Comparison of ENCODE assay signal across 11 cellular contexts in the genomic region with DNA sequence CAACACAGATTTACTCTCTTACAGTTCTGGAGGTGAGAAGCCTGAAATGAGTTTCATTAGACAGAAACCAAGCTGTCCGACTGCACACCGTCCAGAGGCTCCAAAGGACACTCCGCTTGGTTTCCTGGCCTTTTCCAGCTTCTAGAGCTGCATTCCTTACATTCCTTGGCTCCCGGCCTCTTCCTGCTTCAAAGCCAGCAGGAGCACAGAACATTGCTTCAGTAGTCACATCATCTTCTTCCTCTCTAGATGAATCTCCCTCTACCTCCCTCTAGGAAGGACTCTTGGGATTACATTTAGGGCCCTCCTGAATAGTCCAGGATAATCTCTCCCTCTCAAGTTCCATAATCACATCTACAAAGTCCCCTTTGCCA.
A peak's percentile ranks its signal among the peaks of the same experiment; 100 is the strongest.
DNase-seq lines count a peak whose midpoint lies in the region; ATAC-seq and TF ChIP-seq lines count a peak whose summit lies in the region.
"Had no signal": no experiment of that assay in that cellular context is flagged by ENCODE, and none has a peak within 500 bp of the region (broad histone marks: within the 10 kb centered on the region; RNA-seq: fewer than 3 reads in every experiment).

No MANE protein-coding gene starts in this region.

- H3K4me1 Mint-ChIP-seq in Caco-2 (ENCODE audit: low read depth, unreplicated experiment) = peaks cover 14% of the 10 kb centered on the region
- H3K4me1 Mint-ChIP-seq: activated B cell treated with CpG ODN at 0.5 μM for 24 hours had no signal

- POLR2A ChIA-PET in Caco-2 (lab: Charles Lee) = no interaction called here

- H3K27me3 ChIP-seq in Caco-2 (replicated peaks; ENCODE audit: control insufficient read depth, insufficient read depth, low read length) = no peaks in the 10 kb centered on the region

- H3K27me3 Mint-ChIP-seq in Caco-2 (ENCODE audit: insufficient read depth, unreplicated experiment) = no peaks in the 10 kb centered on the region
- H3K27me3 Mint-ChIP-seq: activated B cell treated with CpG ODN at 0.5 μM for 24 hours had no signal

- no TSS peak for BruUV-seq in Caco-2 (replicated peaks; lab: Mats Ljungman, UMichigan)

- peaks cover 24% of the 10 kb centered on the region for H3K9me3 Mint-ChIP-seq in Caco-2 (ENCODE audit: unreplicated experiment)

- H3K4me1 ChIP-seq in Caco-2 = peaks cover 18% of the 10 kb centered on the region
- H3K4me1 ChIP-seq in mesodermal cell (ENCODE audit: control insufficient read depth, insufficient read depth, low read length, poor library complexity, severe bottlenecking) = peaks cover 23% of the 10 kb centered on the region

- CTCF ChIA-PET in Caco-2 (lab: Charles Lee) = interaction anchor here (0.6 kb wide), 1 partner anchor 66 kb away, joined by 3 read pairs; no protein-coding TSS in a partner anchor

- peak; percentile 9 to 30 for TF ChIP-seq CTCF in Caco-2 (IDR thresholded peaks at IDR 0.05; ENCODE audit: insufficient read depth in 1 of 2, low read depth in 1 of 2, low read length in 1 of 2, severe bottlenecking in 1 of 2, unreplicated experiment in 1 of 2)

- H3K27ac Mint-ChIP-seq in Caco-2 (ENCODE audit: unreplicated experiment) = peak overlapping the region; percentile 78
- H3K27ac Mint-ChIP-seq: activated B cell treated with CpG ODN at 0.5 μM for 24 hours had no signal

- no peak overlapping the region for H3K4me3 ChIP-seq in Caco-2 (ENCODE audit: low read depth, low read length)
- H3K4me3 ChIP-seq in mesodermal cell (ENCODE audit: extremely low read depth, insufficient read depth, low read length, poor library complexity, severe bottlenecking) = no peak overlapping the region

- WGBS in mesodermal cell (ENCODE audit: insufficient coverage in 2 of 2), 2 experiments = 61 to 77% methylated on average over 4 of the region's 4 CpGs

- peak overlapping the region; percentile 84 for H3K27ac ChIP-seq in mesodermal cell (ENCODE audit: low read depth, low read length, severe bottlenecking)

- peaks cover 7% of the 10 kb centered on the region for H3K36me3 Mint-ChIP-seq in Caco-2 (ENCODE audit: insufficient read depth, unreplicated experiment)

- H3K36me3 ChIP-seq in Caco-2 (ENCODE audit: control insufficient read depth, insufficient read depth, low read length) (no peaks in the 10 kb centered on the region), mesodermal cell (ENCODE audit: control insufficient read depth, insufficient read depth, low read length) (no peaks in the 10 kb centered on the region)

- no peaks in the 10 kb centered on the region for H3K9me3 ChIP-seq in Caco-2
- H3K9me3 ChIP-seq in mesodermal cell (ENCODE audit: control insufficient read depth, low read length) = no peaks in the 10 kb centered on the region

- ATAC-seq in HG02763 (IDR thresholded peaks at IDR 0.05; ENCODE audit: unreplicated experiment) = no peak

- no peak overlapping the region for H3K4me3 Mint-ChIP-seq in Caco-2 (ENCODE audit: unreplicated experiment)
- H3K4me3 Mint-ChIP-seq: activated B cell treated with CpG ODN at 0.5 μM for 24 hours had no signal

- intact Hi-C loops in Caco-2 (cut with micrococcal nuclease; ENCODE audit: unreplicated experiment) = no loop called here

- DNase-seq in Caco-2 (peak; percentile 65 to 85), NCI-H460 (ENCODE audit: extremely low read depth, low read depth) (peak; percentile 85), epidermal melanocyte (ENCODE audit: insufficient read length, low spot score) (peak; percentile 77), DMS53 treated with DMSO at 0.1 percent for 48 hours (lab: John Stamatoyannopoulos, UW; ENCODE audit: unreplicated experiment) (no peak), NCI-H1105 (lab: John Stamatoyannopoulos, UW) (no peak)
- no peak for DNase-seq in activated naive CD4-positive, alpha-beta T cell treated with Interleukin-2 at 50 U/mL for 16 hours
- DNase-seq: activated B cell treated with CpG ODN at 0.5 μM for 24 hours, MV-4-11, retina had no signal

Comparison
In these comparisons a context has a peak if more than half of its experiments do, and no peak if none do; other contexts are left out.
1. DNase-seq: peak in Caco-2 (2 of 2), NCI-H460 (single experiment) and epidermal melanocyte (single experiment); none in DMS53 treated with DMSO at 0.1 percent for 48 hours (single experiment), activated naive CD4-positive, alpha-beta T cell treated with Interleukin-2 at 50 U/mL for 16 hours (single experiment) and NCI-H1105 (single experiment).